Comparison of ENCODE assay signal across 11 cellular contexts in the genomic region with DNA sequence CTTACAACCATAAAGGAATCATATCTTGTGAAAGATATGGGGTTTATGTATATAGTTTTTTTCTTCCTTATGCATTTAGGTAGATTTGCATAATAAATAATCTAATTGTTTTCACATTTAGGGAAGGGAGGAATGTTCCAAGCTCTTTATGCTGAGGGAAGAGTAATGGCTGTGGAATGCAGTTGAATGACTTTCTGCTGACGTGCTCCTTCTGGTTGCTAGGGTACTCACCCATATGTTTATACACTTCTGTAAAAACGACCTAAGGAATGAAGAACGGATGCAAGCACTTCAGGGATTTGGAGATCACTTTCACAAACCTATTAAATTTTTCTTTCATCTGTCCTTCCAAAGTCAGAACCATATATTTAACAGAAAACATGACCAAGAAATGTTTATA. TPM values are rescaled to one million over a fixed set of nuclear protein-coding genes. Genes with fewer than 3 reads are reported as not detected.
DNase-seq lines count a peak whose midpoint lies in the region; ATAC-seq and TF ChIP-seq lines count a peak whose summit lies in the region.
"Had no signal": no experiment of that assay in that cellular context is flagged by ENCODE, and none has a peak within 500 bp of the region (broad histone marks: within the 10 kb centered on the region; RNA-seq: fewer than 3 reads in every experiment).

No MANE protein-coding gene starts in this region.

- H3K9ac ChIP-seq in neural cell (ENCODE audit: low read length), result no peak overlapping the region

- H2AFZ ChIP-seq in neural cell (ENCODE audit: low read depth, low read length), result no peak overlapping the region

- peak overlapping the region; percentile 90 for H3K27ac Mint-ChIP-seq in Calu3 (ENCODE audit: unreplicated experiment)
- H3K27ac Mint-ChIP-seq in activated naive CD4-positive, alpha-beta T cell treated with anti-CD3 and anti-CD28 coated beads, Interleukin-2, amount 50 U/mL, for 72 hours, result no peak overlapping the region

- TF ChIP-seq EP300 in neural cell (conservative IDR thresholded peaks at IDR 0.05; ENCODE audit: poor library complexity, severe bottlenecking), result peak; percentile 35

- no peaks in the 10 kb centered on the region for H3K27me3 ChIP-seq in neural cell (ENCODE audit: insufficient read depth, low read depth, low read length)

- no peak overlapping the region for H3K27ac ChIP-seq in neural cell (ENCODE audit: low read length)

- H3K9me3 Mint-ChIP-seq in Calu3 (ENCODE audit: low read depth, unreplicated experiment), result no peaks in the 10 kb centered on the region
- no peaks in the 10 kb centered on the region for H3K9me3 Mint-ChIP-seq in activated naive CD4-positive, alpha-beta T cell treated with anti-CD3 and anti-CD28 coated beads, Interleukin-2, amount 50 U/mL, for 72 hours

- BruUV-seq in Calu3 (replicated peaks; lab: Mats Ljungman, UMichigan), result no TSS peak

- no peak overlapping the region for H3K4me2 ChIP-seq in neural cell (ENCODE audit: low read length)

- H3K79me2 ChIP-seq in neural cell (replicated peaks; ENCODE audit: insufficient read depth, low read length), result no peaks in the 10 kb centered on the region

- CTCF ChIA-PET in Calu3 (lab: Charles Lee), result interaction anchor here (0.9 to 1.3 kb wide), 3 partner anchors 11 to 27 kb away, joined by 3 to 8 read pairs (median 3); no protein-coding TSS in a partner anchor

- no peaks in the 10 kb centered on the region for H4K20me1 ChIP-seq in neural cell (ENCODE audit: insufficient read depth)

- TF ChIP-seq CTCF in Calu3 (IDR thresholded peaks at IDR 0.05; ENCODE audit: unreplicated experiment), result no peak
- TF ChIP-seq CTCF in neural cell (IDR thresholded peaks at IDR 0.05; ENCODE audit: poor library complexity, severe bottlenecking), result no peak

- no peaks in the 10 kb centered on the region for H3K9me3 ChIP-seq in neural cell (ENCODE audit: low read length)

- TF ChIP-seq RAD21 in neural cell (conservative IDR thresholded peaks at IDR 0.05), result no peak

- H3K4me1 Mint-ChIP-seq in Calu3 (ENCODE audit: low read depth, unreplicated experiment), result peaks cover 14% of the 10 kb centered on the region

- peak; percentile 74 for DNase-seq in Calu3
- DNase-seq in NCI-H226, result peak; percentile 94
- no peak for DNase-seq in mesenteric fat pad (ENCODE audit: low spot score)
- DNase-seq in activated naive CD4-positive, alpha-beta T cell treated with anti-CD3 and anti-CD28 coated beads, Interleukin-2, amount 50 U/mL, for 72 hours (ENCODE audit: low spot score in 2 of 2), result no peak
- no peak for DNase-seq in GM19238 (ENCODE audit: insufficient read length, low spot score)
- DNase-seq: effector memory CD4-positive, alpha-beta T cell; NK-92 treated with Interleukin-12 subunit alpha and Interleukin-12 subunit beta, amount 100 ng/mL, for 24 hours; stimulated activated naive CD4-positive, alpha-beta T cell treated with Interleukin-2 at 50 U/mL for 16 hours had no signal

- no peaks in the 10 kb centered on the region for H3F3A ChIP-seq in neural cell (ENCODE audit: insufficient read depth, low read length, poor library complexity, severe bottlenecking)

- no peak overlapping the region for H3K4me3 Mint-ChIP-seq in Calu3 (ENCODE audit: low read depth, unreplicated experiment)

- ATAC-seq in esophagus mucosa (peak; percentile 85), GM21737 (IDR thresholded peaks at IDR 0.05; ENCODE audit: unreplicated experiment) (no peak)
- no peak for ATAC-seq in activated naive CD4-positive, alpha-beta T cell treated with anti-CD3 and anti-CD28 coated beads, Interleukin-2, amount 50 U/mL, for 72 hours

- no peak overlapping the region for H3K4me3 ChIP-seq in neural cell (ENCODE audit: low read length)

- H3K36me3 ChIP-seq in neural cell (ENCODE audit: insufficient read depth, low read length), result no peaks in the 10 kb centered on the region

- intact Hi-C loops in Calu3 (cut with micrococcal nuclease; ENCODE audit: unreplicated experiment), result loop anchor here (1.0 kb wide), 1 partner anchor 30 kb away; no protein-coding TSS in a partner anchor

- no peaks in the 10 kb centered on the region for H3K27me3 Mint-ChIP-seq in Calu3 (ENCODE audit: unreplicated experiment)

- H3K9me2 ChIP-seq in neural cell (ENCODE audit: insufficient read depth, low read length), result no peaks in the 10 kb centered on the region

- H3K36me3 Mint-ChIP-seq in Calu3 (ENCODE audit: insufficient read depth, unreplicated experiment), result peaks cover 7% of the 10 kb centered on the region
- no peaks in the 10 kb centered on the region for H3K36me3 Mint-ChIP-seq in activated naive CD4-positive, alpha-beta T cell treated with anti-CD3 and anti-CD28 coated beads, Interleukin-2, amount 50 U/mL, for 72 hours

TF ChIP-seq in neural cell, 6 proteins besides CTCF, POLR2A, EP300 and RAD21:
- TF ChIP-seq POLR2AphosphoS5 (IDR thresholded peaks at IDR 0.05), result peak; percentile 30
- TF ChIP-seq TAF1 (IDR thresholded peaks at IDR 0.05; ENCODE audit: low read depth), result no peak

RNA-seq across cellular contexts. Expression of a gene that starts 29.2 kb away (rescaled TPM):
- 110 and 115 TPM in 2 replicates for total RNA-seq in Calu3 (2022)
- 164 TPM for total RNA-seq in esophagus mucosa
- 127 and 134 TPM in 2 replicates for polyA plus RNA-seq in neural cell
- polyA minus RNA-seq in neural cell, result 282 and 284 TPM in 2 replicates
- 74.7 TPM for total RNA-seq in mesenteric fat pad
- 10 to 100 TPM; 22.6 to 26.7 TPM for total RNA-seq in activated naive CD4-positive, alpha-beta T cell treated with anti-CD3 and anti-CD28 coated beads, Interleukin-2, amount 50 U/mL, for 72 hours

Comparison
In these comparisons a context has a peak if more than half of its experiments do, and no peak if none do; other contexts are left out.
1. DNase-seq: peak in Calu3 (single experiment) and NCI-H226 (single experiment); none in mesenteric fat pad (single experiment), activated naive CD4-positive, alpha-beta T cell treated with anti-CD3 and anti-CD28 coated beads, Interleukin-2, amount 50 U/mL, for 72 hours (0 of 2) and GM19238 (single experiment).